8 cellular contexts compared by ENCODE assay signal in genomic region chr2:169362346-169363026, GRCh38. TPM values are rescaled to one million over a fixed set of nuclear protein-coding genes. Genes with fewer than 3 reads are reported as not detected.
A peak's percentile ranks its signal among the peaks of the same experiment; 100 is the strongest.
DNase-seq lines count a peak whose midpoint lies in the region; ATAC-seq and TF ChIP-seq lines count a peak whose summit lies in the region.

LRP2 (minus strand) TSS chr2:169362534; CDS start chr2:169362399, 135 bp downstream.

- H3F3A ChIP-seq in GM23338 (replicated peaks; ENCODE audit: low read depth), result no peaks in the 10 kb centered on the region

- no peaks in the 10 kb centered on the region for H3K79me2 ChIP-seq in GM23338 (replicated peaks; ENCODE audit: insufficient read depth)

- DNase-seq in GM23338 (ENCODE audit: low spot score) (peak; percentile 55), mesothelial cell of epicardium (ENCODE audit: low spot score in 2 of 2, unreplicated experiment in 2 of 2) (peak in 1 of 2 experiments; percentile 55), NCI-H2107 (lab: John Stamatoyannopoulos, UW) (no peak)
- peak; percentile 17 for DNase-seq in T-helper 2 cell treated with Interferon-gamma antibody and Interleukin-4, amounts not matched to agents 5 μg/mL and 100 μg/mL, for 36 hours (ENCODE audit: low spot score)
- no peak for DNase-seq in effector memory CD4-positive, alpha-beta T cell

- H3K4me1 Mint-ChIP-seq in GM23338 (peaks cover 20% of the 10 kb centered on the region), mesothelial cell of epicardium (peaks cover 48% of the 10 kb centered on the region)
- peaks cover 35% of the 10 kb centered on the region for H3K4me1 Mint-ChIP-seq in T-helper 2 cell treated with Interferon-gamma antibody and Interleukin-4, amounts not matched to agents 5 μg/mL and 100 μg/mL, for 36 hours (ENCODE audit: low read depth)

- no peak within 1 kb of the TSS for H3K9ac ChIP-seq in subcutaneous abdominal adipose tissue (ENCODE audit: low read length in 5 of 5)

- H3K4me3 ChIP-seq in GM23338 (peak within 1 kb of the TSS; percentile 82), subcutaneous abdominal adipose tissue (ENCODE audit: low read depth in 1 of 5, low read length in 5 of 5) (peak within 1 kb of the TSS; percentile 58 to 83 (median 67))
- H3K4me3 ChIP-seq in effector memory CD4-positive, alpha-beta T cell (ENCODE audit: insufficient read depth, low read depth, low read length, poor library complexity, severe bottlenecking), result peak within 1 kb of the TSS; percentile 72

- peak within 1 kb of the TSS; percentile 95 for H2AFZ ChIP-seq in GM23338

- TF ChIP-seq CTCF in GM23338 (conservative IDR thresholded peaks at IDR 0.05; ENCODE audit: low read depth in 2 of 2) (0 out of 4 replicates have a peak, but pooled peaks of 1 of the 2 experiments have one; percentile 2), mesothelial cell of epicardium (IDR thresholded peaks at IDR 0.05; ENCODE audit: unreplicated experiment) (no peak)

- peak within 1 kb of the TSS; percentile 80 for H3K4me3 Mint-ChIP-seq in GM23338
- H3K4me3 Mint-ChIP-seq in T-helper 2 cell treated with Interferon-gamma antibody and Interleukin-4, amounts not matched to agents 5 μg/mL and 100 μg/mL, for 36 hours, result peak within 1 kb of the TSS; percentile 81
- H3K4me3 Mint-ChIP-seq in mesothelial cell of epicardium, result peak within 1 kb of the TSS; percentile 76

- H3K4me1 ChIP-seq in GM23338 (ENCODE audit: insufficient read depth) (peaks cover 16% of the 10 kb centered on the region), subcutaneous abdominal adipose tissue (ENCODE audit: control insufficient read depth in 5 of 5, insufficient read depth in 5 of 5, low read length in 5 of 5) (peaks cover 9 to 45% (median 42%) of the 10 kb centered on the region in 5 donors)
- peaks cover 18% of the 10 kb centered on the region for H3K4me1 ChIP-seq in effector memory CD4-positive, alpha-beta T cell (ENCODE audit: control insufficient read depth, insufficient read depth, low read length, poor library complexity, severe bottlenecking)

- no peaks in the 10 kb centered on the region for H3K9me3 ChIP-seq in effector memory CD4-positive, alpha-beta T cell (ENCODE audit: control insufficient read depth, low read length)
- H3K9me3 ChIP-seq in subcutaneous abdominal adipose tissue (ENCODE audit: control insufficient read depth in 5 of 5, low read length in 5 of 5), result no peaks in the 10 kb centered on the region

- ATAC-seq in GM23338 (peak; percentile 10), HG02970 (IDR thresholded peaks at IDR 0.05; ENCODE audit: low FRiP score, unreplicated experiment) (no peak), HG03196 (IDR thresholded peaks at IDR 0.05; ENCODE audit: unreplicated experiment) (no peak)

- H3K9me2 ChIP-seq in GM23338 (ENCODE audit: insufficient read depth), result no peaks in the 10 kb centered on the region

- H3K36me3 ChIP-seq in GM23338 (ENCODE audit: insufficient read depth) (no peaks in the 10 kb centered on the region), subcutaneous abdominal adipose tissue (ENCODE audit: control insufficient read depth in 5 of 5, insufficient read depth in 5 of 5, low read length in 5 of 5) (no peaks in the 10 kb centered on the region)
- no peaks in the 10 kb centered on the region for H3K36me3 ChIP-seq in effector memory CD4-positive, alpha-beta T cell (ENCODE audit: control insufficient read depth, insufficient read depth, low read length)

- H3K27ac ChIP-seq in GM23338 (ENCODE audit: low read depth) (no peak within 1 kb of the TSS), subcutaneous abdominal adipose tissue (ENCODE audit: low read depth, low read length) (no peak within 1 kb of the TSS)
- H3K27ac ChIP-seq in effector memory CD4-positive, alpha-beta T cell (ENCODE audit: insufficient read depth, low read length, poor library complexity, severe bottlenecking), result no peak within 1 kb of the TSS

- H4K20me1 ChIP-seq in GM23338 (replicated peaks; ENCODE audit: insufficient read depth), result no peaks in the 10 kb centered on the region

- no peaks in the 10 kb centered on the region; the same call in 2 of the 3 replicates for H3K36me3 Mint-ChIP-seq in GM23338 (ENCODE audit: low read depth)
- H3K36me3 Mint-ChIP-seq in T-helper 2 cell treated with Interferon-gamma antibody and Interleukin-4, amounts not matched to agents 5 μg/mL and 100 μg/mL, for 36 hours (ENCODE audit: low read depth), result no peaks in the 10 kb centered on the region
- H3K36me3 Mint-ChIP-seq in mesothelial cell of epicardium, result no peaks in the 10 kb centered on the region

- H3K27me3 ChIP-seq in GM23338 (ENCODE audit: insufficient read depth), result peaks cover 68% of the 10 kb centered on the region
- H3K27me3 ChIP-seq in effector memory CD4-positive, alpha-beta T cell (replicated peaks; ENCODE audit: control insufficient read depth, insufficient read depth, low read length, poor library complexity, severe bottlenecking), result peaks cover 20% of the 10 kb centered on the region
- H3K27me3 ChIP-seq in subcutaneous abdominal adipose tissue (ENCODE audit: control insufficient read depth in 5 of 5, insufficient read depth in 4 of 5, low read length in 5 of 5), result peaks cover 21 to 43% (median 34%) of the 10 kb centered on the region in 5 donors

- H3K9me3 Mint-ChIP-seq in GM23338, result no peaks in the 10 kb centered on the region
- no peaks in the 10 kb centered on the region for H3K9me3 Mint-ChIP-seq in T-helper 2 cell treated with Interferon-gamma antibody and Interleukin-4, amounts not matched to agents 5 μg/mL and 100 μg/mL, for 36 hours
- H3K9me3 Mint-ChIP-seq in mesothelial cell of epicardium, result no peaks in the 10 kb centered on the region

- no peak within 1 kb of the TSS for H3K27ac Mint-ChIP-seq in GM23338
- H3K27ac Mint-ChIP-seq in T-helper 2 cell treated with Interferon-gamma antibody and Interleukin-4, amounts not matched to agents 5 μg/mL and 100 μg/mL, for 36 hours, result peak within 1 kb of the TSS; percentile 73
- H3K27ac Mint-ChIP-seq in mesothelial cell of epicardium, result peak within 1 kb of the TSS; percentile 96

- peak within 1 kb of the TSS; percentile 99 for H3K4me2 ChIP-seq in GM23338

- peaks cover 51% of the 10 kb centered on the region for H3K27me3 Mint-ChIP-seq in GM23338 (ENCODE audit: insufficient read depth, low read depth, poor library complexity)
- H3K27me3 Mint-ChIP-seq in T-helper 2 cell treated with Interferon-gamma antibody and Interleukin-4, amounts not matched to agents 5 μg/mL and 100 μg/mL, for 36 hours (ENCODE audit: low read depth), result peaks cover 57% of the 10 kb centered on the region
- H3K27me3 Mint-ChIP-seq in mesothelial cell of epicardium (ENCODE audit: low read depth), result peaks cover 49% of the 10 kb centered on the region

TF ChIP-seq in GM23338, 12 proteins besides CTCF, POLR2A, EP300 and RAD21:
- peak; percentile 90 for TF ChIP-seq EZH2 (IDR thresholded peaks at IDR 0.05; ENCODE audit: low read depth, unreplicated experiment)
- no peak for TF ChIP-seq NANOG (IDR thresholded peaks at IDR 0.05; ENCODE audit: borderline replicate concordance)

RNA-seq across cellular contexts. Expression of gene LRP2, which starts in this region (rescaled TPM):
- 1.9 and 2.7 TPM in 2 replicates for total RNA-seq in GM23338 (2014; rRNA removed; shearing (Covaris generic))
- polyA plus RNA-seq in GM23338 (2016; fragmentation: Nextera tagmentation; extraction: Ambion mirVana), result 0.49 and 0.68 TPM in 2 replicates
- 52.1 to 54.3 TPM (median 54.2 TPM) in 3 replicates for total RNA-seq in mesothelial cell of epicardium

Comparison
In these comparisons a context has a peak if more than half of its experiments do, and no peak if none do; other contexts are left out.
1. RNA of gene LRP2 (total RNA-seq): 52.1 to 54.3 TPM in mesothelial cell of epicardium; 1.9 to 2.7 TPM in GM23338; every median in the first group is over 10 times any median in the second.
2. DNase-seq: peak in GM23338 (single experiment) and T-helper 2 cell treated with Interferon-gamma antibody and Interleukin-4, amounts not matched to agents 5 μg/mL and 100 μg/mL, for 36 hours (single experiment); none in effector memory CD4-positive, alpha-beta T cell (0 of 3) and NCI-H2107 (single experiment).
3. Peak in every context shown above with its lines, with median percentiles within 50 percentile points of each other: H3K4me3 ChIP-seq and H3K4me3 Mint-ChIP-seq.